Comparison of ENCODE assay signal across 8 cellular contexts in the genomic region with DNA sequence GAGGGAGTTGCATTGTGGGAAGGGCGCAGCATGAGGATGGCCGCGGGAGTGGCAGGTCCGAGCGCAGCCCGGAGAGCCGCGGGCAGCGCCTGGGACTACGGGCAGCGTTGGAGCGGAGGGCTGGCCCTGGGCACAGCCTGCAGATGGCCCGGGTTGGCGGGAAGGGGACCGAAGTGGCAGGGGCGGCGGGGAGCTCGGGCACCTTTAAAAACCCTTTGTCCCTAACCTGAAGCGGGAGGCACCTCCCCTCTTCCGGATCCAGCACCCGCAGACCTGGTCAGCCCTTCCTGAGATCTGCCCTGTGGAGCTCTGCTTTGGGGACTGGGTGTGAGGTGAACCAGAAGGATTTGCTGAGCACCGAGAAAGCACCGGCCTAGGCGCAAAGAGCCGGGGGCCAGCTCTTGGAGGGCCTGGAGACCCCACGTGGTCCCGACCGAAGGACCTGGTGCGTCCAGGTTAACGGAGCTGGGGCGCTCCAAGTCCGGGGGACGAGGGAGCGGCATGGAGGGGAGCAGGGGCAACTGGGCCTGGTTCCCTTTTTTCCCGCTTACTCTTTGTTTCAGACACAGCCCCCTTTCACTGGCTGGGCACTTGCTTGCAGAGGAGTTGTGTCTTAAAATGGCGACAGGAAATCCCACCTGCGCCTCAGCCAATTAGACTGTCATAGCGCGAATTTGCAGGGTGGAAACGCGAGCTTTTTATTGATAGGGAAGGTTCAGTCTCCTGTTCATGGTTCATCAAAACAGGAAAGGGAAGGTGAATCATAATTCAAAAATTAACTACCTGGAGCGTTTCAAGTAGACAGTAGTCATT. TPM values are rescaled to one million over a fixed set of nuclear protein-coding genes. Genes with fewer than 3 reads are reported as not detected.
DNase-seq lines count a peak whose midpoint lies in the region; ATAC-seq and TF ChIP-seq lines count a peak whose summit lies in the region.

No MANE protein-coding gene starts in this region.

- H3K27ac ChIP-seq in CD4-positive, alpha-beta memory T cell (ENCODE audit: low read depth, low read length) = peak overlapping the region; percentile 95

- H3K27me3 ChIP-seq in CD4-positive, alpha-beta memory T cell (ENCODE audit: insufficient read depth, low read length) = no peaks in the 10 kb centered on the region

- CTCF ChIA-PET in CD4-positive, alpha-beta memory T cell (lab: Charles Lee; ENCODE audit: partially characterized antibody) = interaction anchor here (0.9 to 6.3 kb wide), 18 partner anchors 15 to 392 kb away, joined by 3 to 45 read pairs (median 4); no protein-coding TSS in a partner anchor

- peak; percentile 15 for ATAC-seq in GM19468 (IDR thresholded peaks at IDR 0.05; ENCODE audit: extremely low read depth, unreplicated experiment)
- peak; percentile 51 for ATAC-seq in mucosa of descending colon

- H3K36me3 ChIP-seq in CD4-positive, alpha-beta memory T cell (ENCODE audit: insufficient read depth, low read length) = no peaks in the 10 kb centered on the region
- no peaks in the 10 kb centered on the region for H3K36me3 ChIP-seq in mucosa of descending colon (ENCODE audit: low read depth)

- no peak overlapping the region for H3K27ac Mint-ChIP-seq in CD4-positive, alpha-beta memory T cell

- H3K4me1 Mint-ChIP-seq in CD4-positive, alpha-beta memory T cell = peaks cover 12 to 47% (median 20%) of the 10 kb centered on the region in 4 donors

- H3K4me3 Mint-ChIP-seq in CD4-positive, alpha-beta memory T cell = no peak overlapping the region

- H3K9me3 ChIP-seq in CD4-positive, alpha-beta memory T cell (ENCODE audit: control insufficient read depth in 1 of 2, low read length in 2 of 2) = no peaks in the 10 kb centered on the region
- no peaks in the 10 kb centered on the region for H3K9me3 ChIP-seq in mucosa of descending colon

- peaks cover 46% of the 10 kb centered on the region for H3K4me1 ChIP-seq in CD4-positive, alpha-beta memory T cell (ENCODE audit: insufficient read depth, low read length)
- peaks cover 16% of the 10 kb centered on the region for H3K4me1 ChIP-seq in mucosa of descending colon (ENCODE audit: low read depth)

- POLR2A ChIA-PET in CD4-positive, alpha-beta memory T cell (lab: Charles Lee; ENCODE audit: partially characterized antibody) = interaction anchor here (0.8 to 7.1 kb wide), 49 partner anchors 8 to 1836 kb away, joined by 3 to 552 read pairs (median 5); partner anchors contain the start of genes AMIGO2, ARID2, PCED1B and SCAF11

- peaks cover 5 to 19% of the 10 kb centered on the region in 2 donors for H3K36me3 Mint-ChIP-seq in CD4-positive, alpha-beta memory T cell

- H3K9me3 Mint-ChIP-seq in CD4-positive, alpha-beta memory T cell = peaks cover 0 to 2% (median 0%) of the 10 kb centered on the region in 8 donors

- peak; percentile 47 to 87 (median 51) for DNase-seq in CD4-positive, alpha-beta memory T cell
- DNase-seq in HuH-7.5 (ENCODE audit: low spot score) (peak; percentile 56), dermis microvascular lymphatic vessel endothelial cell (ENCODE audit: low read depth in 2 of 2) (peak; percentile 77 to 78), mucosa of descending colon (peak; percentile 63 to 67 (median 67)), superior temporal gyrus (ENCODE audit: extremely low spot score) (no peak)
- peak; percentile 53 for DNase-seq in activated CD4-positive, alpha-beta T cell treated with anti-CD3 and anti-CD28 coated beads for 1 hour
- DNase-seq in stimulated activated CD8-positive, alpha-beta memory T cell treated with anti-CD3 and anti-CD28 coated beads, Interleukin-7, amount 100 ng/mL, for 48 hours (ENCODE audit: extremely low read depth in 1 of 2, low read depth in 1 of 2) = peak; percentile 47 to 79

- TF ChIP-seq CTCF in mucosa of descending colon (IDR thresholded peaks at IDR 0.05) = no peak

- intact Hi-C loops in CD4-positive, alpha-beta memory T cell (cut with micrococcal nuclease) = loop anchor here (1.0 to 5.0 kb wide), 6 partner anchors 34 to 943 kb away; partner anchors contain the start of genes ARID2 and SCAF11
- intact Hi-C loops in mucosa of descending colon (cut with DNase I, micrococcal nuclease) = loop anchor here in 1 of 2 donors (5.0 kb wide), 1 partner anchor 47 kb away; no protein-coding TSS in a partner anchor

- H3K4me3 ChIP-seq in CD4-positive, alpha-beta memory T cell (ENCODE audit: low read length in 2 of 2) = peak overlapping the region; percentile 91 to 96
- peak overlapping the region; percentile 41 for H3K4me3 ChIP-seq in mucosa of descending colon

- no peaks in the 10 kb centered on the region for H3K27me3 Mint-ChIP-seq in CD4-positive, alpha-beta memory T cell

RNA-seq across cellular contexts. Expression of gene SLC38A1, which starts 0.8 kb away (rescaled TPM):
- total RNA-seq in CD4-positive, alpha-beta memory T cell = 100 to 1,000 TPM; 265 to 272 TPM
- 100 to 1,000 TPM; 230 to 307 TPM for polyA plus RNA-seq in CD4-positive, alpha-beta memory T cell
- total RNA-seq in dermis microvascular lymphatic vessel endothelial cell (113 and 142 TPM in 2 replicates), mucosa of descending colon (100 to 1,000 TPM; 116 to 157 (median 132) TPM)
